Comparison of ENCODE assay signal across 9 cellular contexts in the genomic region with DNA sequence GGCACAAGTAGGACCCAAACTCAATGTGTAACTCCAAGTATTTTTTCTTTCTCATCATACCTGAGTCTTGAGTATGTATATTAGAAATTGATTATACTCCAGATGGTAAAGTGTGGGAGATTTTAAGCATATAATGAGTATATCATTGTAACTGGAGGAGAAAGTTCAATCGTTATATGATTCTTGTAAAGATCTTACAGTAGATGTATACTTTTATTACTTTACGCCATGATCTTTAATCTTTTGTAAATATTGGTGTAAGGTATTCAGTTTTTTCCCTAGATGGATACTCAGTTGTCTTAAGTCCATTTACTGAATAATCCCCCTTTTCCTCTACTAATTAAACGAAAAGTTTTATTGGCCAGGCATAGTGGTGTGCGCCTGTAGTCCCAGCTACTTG.
"Had no signal": no experiment of that assay in that cellular context is flagged by ENCODE, and none has a peak within 500 bp of the region (broad histone marks: within the 10 kb centered on the region; RNA-seq: fewer than 3 reads in every experiment).

No MANE protein-coding gene starts in this region.

- H3K27ac Mint-ChIP-seq: H9 had no signal

- H3K27ac ChIP-seq: GM23248 had no signal

- FAIRE-seq: H1, H54, HTR-8/SVneo, K562 had no signal

- DNase-seq: GM23248, H9, HCEC 1CT, IMR-90, KG1 had no signal

- H3K4me3 ChIP-seq: GM23248, K562 had no signal

- H3K4me3 Mint-ChIP-seq: H9 had no signal
